Comparison of ENCODE assay signal across 20 cellular contexts in genomic region chr3:71956716-71957115, GRCh38.
A peak's percentile ranks its signal among the peaks of the same experiment; 100 is the strongest.
DNase-seq lines count a peak whose midpoint lies in the region; ATAC-seq and TF ChIP-seq lines count a peak whose summit lies in the region.
"Had no signal": no experiment of that assay in that cellular context is flagged by ENCODE, and none has a peak within 500 bp of the region (broad histone marks: within the 10 kb centered on the region; RNA-seq: fewer than 3 reads in every experiment).

No MANE protein-coding gene starts in this region.

- ATAC-seq in left ventricle myocardium superior, result peak; percentile 25
- ATAC-seq in Right ventricle myocardium inferior, result no peak
- peak; percentile 20 for ATAC-seq in esophagus mucosa
- ATAC-seq in GM18861 (IDR thresholded peaks at IDR 0.05; ENCODE audit: unreplicated experiment), result no peak
- ATAC-seq in gastrocnemius medialis, result no peak
- ATAC-seq in upper lobe of left lung (ENCODE audit: low FRiP score in 2 of 2), result no peak
- ATAC-seq: gastroesophageal sphincter, natural killer cell had no signal

- intact Hi-C loops in left ventricle myocardium superior (cut with micrococcal nuclease) (no loop called here), Right ventricle myocardium inferior (cut with DNase I) (loop anchor here (5.0 to 10.0 kb wide), 3 partner anchors 82 to 866 kb away; no protein-coding TSS in a partner anchor), gastrocnemius medialis (cut with DNase I; ENCODE audit: low total_unique reads) (loop anchor here (5.0 to 10.0 kb wide), 3 partner anchors 308 to 1131 kb away; no protein-coding TSS in a partner anchor), uterus (cut with DNase I; ENCODE audit: low total_unique reads) (no loop called here)

- H3K27ac ChIP-seq in gastrocnemius medialis (no peak overlapping the region), upper lobe of left lung (no peak overlapping the region), uterus (no peak overlapping the region)
- H3K27ac ChIP-seq: ascending aorta, colonic mucosa, gastroesophageal sphincter, lower lobe of right lung, vagina had no signal

- no peaks in the 10 kb centered on the region for H3K36me3 ChIP-seq in gastrocnemius medialis
- no peaks in the 10 kb centered on the region for H3K36me3 ChIP-seq in upper lobe of left lung
- H3K36me3 ChIP-seq in uterus, result no peaks in the 10 kb centered on the region
- H3K36me3 ChIP-seq: ascending aorta, colonic mucosa, gastroesophageal sphincter, lower lobe of right lung, vagina had no signal

- 90 to 93% methylated on average over 3 of the region's 3 CpGs for WGBS in upper lobe of left lung, 2 donors

- no peak for DNase-seq in left ventricle myocardium superior
- no peak for DNase-seq in Right ventricle myocardium inferior (ENCODE audit: missing footprints)
- peak; percentile 0 for DNase-seq in OCI-M1 (lab: John Stamatoyannopoulos, UW)
- DNase-seq in gastrocnemius medialis, result no peak
- DNase-seq in upper lobe of left lung, result no peak
- DNase-seq in uterus, result no peak
- DNase-seq: activated CD4-positive, alpha-beta T cell treated with anti-CD3 and anti-CD28 coated beads for 36 hours; activated naive CD4-positive, alpha-beta T cell treated with Interleukin-2 at 50 U/mL for 16 hours; Caco-2; colonic mucosa; GDM1; lower lobe of right lung; natural killer cell; SHP77; T-helper 2 cell had no signal

- no peak for TF ChIP-seq POLR2A in gastrocnemius medialis (IDR thresholded peaks at IDR 0.05)
- TF ChIP-seq POLR2A in upper lobe of left lung (IDR thresholded peaks at IDR 0.05), result no peak
- TF ChIP-seq POLR2A in uterus (IDR thresholded peaks at IDR 0.05), result no peak

- H3K4me1 ChIP-seq in gastrocnemius medialis (peaks cover 0 to 6% of the 10 kb centered on the region in 2 donors), upper lobe of left lung (peaks cover 4 to 7% (median 7%) of the 10 kb centered on the region in 4 donors), uterus (no peaks in the 10 kb centered on the region)
- H3K4me1 ChIP-seq: Caco-2, colonic mucosa, vagina had no signal

- in situ Hi-C loops in gastrocnemius medialis (cut with MboI; ENCODE audit: low sequenced_read_pairs in 4 of 4), result loop anchor here in 3 of 4 donors (10.0 to 25.0 kb wide), 3 partner anchors 856 to 1131 kb away; no protein-coding TSS in a partner anchor

- H3K9me3 ChIP-seq in gastrocnemius medialis (no peaks in the 10 kb centered on the region), upper lobe of left lung (no peaks in the 10 kb centered on the region), uterus (no peaks in the 10 kb centered on the region)
- H3K9me3 ChIP-seq: ascending aorta, Caco-2, colonic mucosa, gastroesophageal sphincter, lower lobe of right lung, vagina had no signal

- H3K27me3 ChIP-seq in gastrocnemius medialis (no peaks in the 10 kb centered on the region), upper lobe of left lung (no peaks in the 10 kb centered on the region), uterus (no peaks in the 10 kb centered on the region)
- H3K27me3 ChIP-seq: ascending aorta, colonic mucosa, gastroesophageal sphincter, vagina had no signal

- TF ChIP-seq EP300 in upper lobe of left lung (IDR thresholded peaks at IDR 0.05), result no peak

- TF ChIP-seq CTCF in gastrocnemius medialis (IDR thresholded peaks at IDR 0.05 in 4 of 5, conservative IDR thresholded peaks at IDR 0.05 in 1 of 5), result no peak
- TF ChIP-seq CTCF in upper lobe of left lung (IDR thresholded peaks at IDR 0.05), result no peak
- no peak for TF ChIP-seq CTCF in uterus (IDR thresholded peaks at IDR 0.05)

- H3K4me3 ChIP-seq in gastrocnemius medialis (no peak overlapping the region), upper lobe of left lung (no peak overlapping the region), uterus (no peak overlapping the region)
- H3K4me3 ChIP-seq: ascending aorta, colonic mucosa, gastroesophageal sphincter, lower lobe of right lung, vagina had no signal

Comparison
In these comparisons a context has a peak if more than half of its experiments do, and no peak if none do; other contexts are left out.
1. ATAC-seq: peak in left ventricle myocardium superior (single experiment) and esophagus mucosa (single experiment); none in Right ventricle myocardium inferior (single experiment), GM18861 (single experiment), gastrocnemius medialis (0 of 2) and upper lobe of left lung (0 of 2).
2. intact Hi-C loops: an anchor here in Right ventricle myocardium inferior (5.0 to 10.0 kb wide) and gastrocnemius medialis (5.0 to 10.0 kb wide); none called in left ventricle myocardium superior and uterus.